5 cellular contexts compared by ENCODE assay signal in genomic region chr1:53283156-53283555, GRCh38. TPM values are rescaled to one million over a fixed set of nuclear protein-coding genes. Genes with fewer than 3 reads are reported as not detected.
DNase-seq lines count a peak whose midpoint lies in the region; FAIRE-seq and TF ChIP-seq lines count a peak whose summit lies in the region.
"Not testable (repeated sequence)": the region's sequence is repeated elsewhere in the genome, so short reads cannot be mapped to it uniquely, and the experiment has no call there.

No MANE protein-coding gene starts in this region.

- H3K27me3 ChIP-seq in A673 (replicated peaks; ENCODE audit: insufficient read depth, low read depth, low read length, poor library complexity); H1 (replicated peaks in 1 of 4; ENCODE audit: control insufficient read depth in 3 of 4, extremely low read depth in 1 of 4, insufficient read depth in 3 of 4, low read length in 3 of 4): not testable (repeated sequence)

- DNase-seq in A673 (ENCODE audit: low spot score) = peak; percentile 10
- DNase-seq in NAMALWA (ENCODE audit: low spot score) = peak; percentile 24
- DNase-seq in NCI-H82 treated with DMSO at 0.1 percent for 48 hours (lab: John Stamatoyannopoulos, UW; ENCODE audit: unreplicated experiment) = peak; percentile 78
- DNase-seq in H1 (ENCODE audit: low read depth in 1 of 2, low spot score in 2 of 2) = not testable (repeated sequence)
- peak; percentile 31 for DNase-seq in retinal pigment epithelial cell (ENCODE audit: low read depth)

- TF ChIP-seq EP300 in H1 (IDR thresholded peaks at IDR 0.05; ENCODE audit: borderline replicate concordance in 1 of 2, low read depth in 2 of 2, low read length in 2 of 2) = not testable (repeated sequence)

- not testable (repeated sequence) for H4K20me1 ChIP-seq in H1 (replicated peaks in 1 of 2; ENCODE audit: control insufficient read depth in 1 of 2, insufficient read depth in 2 of 2, low read length in 2 of 2)

- not testable (repeated sequence) for H2BK120ac ChIP-seq in H1 (replicated peaks; ENCODE audit: low read depth, low read length)

- not testable (repeated sequence) for H3K4me2 ChIP-seq in H1 (ENCODE audit: insufficient read depth in 1 of 2, low read depth in 2 of 2, low read length in 2 of 2)

- not testable (repeated sequence) for H2BK5ac ChIP-seq in H1 (ENCODE audit: low read depth, low read length)

- not testable (repeated sequence) for H3K4ac ChIP-seq in H1 (replicated peaks; ENCODE audit: insufficient read length, low read depth, low read length)

- not testable (repeated sequence) for TF ChIP-seq RAD21 in H1 (IDR thresholded peaks at IDR 0.05 in 1 of 2, conservative IDR thresholded peaks at IDR 0.05 in 1 of 2; ENCODE audit: low read depth in 2 of 2, low read length in 2 of 2)

- POLR2A ChIA-PET in A673 (lab: Charles Lee; ENCODE audit: low non-redundant PET); H1 (lab: Charles Lee; ENCODE audit: partially characterized antibody): not testable (repeated sequence)

- not testable (repeated sequence) for H3K79me1 ChIP-seq in H1 (ENCODE audit: low read depth, low read length)

- not testable (repeated sequence) for H3K9ac ChIP-seq in H1 (replicated peaks in 1 of 4; ENCODE audit: extremely low read depth in 1 of 4, low read depth in 3 of 4, low read length in 3 of 4)

- H3K14ac ChIP-seq in H1 (ENCODE audit: insufficient read length) = not testable (repeated sequence)

- CTCF ChIA-PET in A673 (lab: Charles Lee) = not testable (repeated sequence)
- CTCF ChIA-PET in H1 (lab: Charles Lee; ENCODE audit: partially characterized antibody) = interaction anchor here (1.8 kb wide), 1 partner anchor 8 kb away, joined by 7 read pairs; no protein-coding TSS in a partner anchor

- TF ChIP-seq POLR2A in H1 (IDR thresholded peaks at IDR 0.05; ENCODE audit: control extremely low read depth in 1 of 2, low read depth in 2 of 2, low read length in 2 of 2) = not testable (repeated sequence)

- not testable (repeated sequence) for H3K36me3 ChIP-seq in A673 (ENCODE audit: insufficient read depth, low read length, poor library complexity, severe bottlenecking)
- peaks cover 9 to 68% (median 28%) of the 10 kb centered on the region in 4 experiments; a peak in 7 of 8 replicates for H3K36me3 ChIP-seq in H1 (ENCODE audit: control insufficient read depth in 2 of 4, insufficient read depth in 4 of 4, low read length in 3 of 4)

- not testable (repeated sequence) for BruUV-seq in A673 (replicated peaks; lab: Mats Ljungman, UMichigan)

- H2BK15ac ChIP-seq in H1 (ENCODE audit: low read length) = not testable (repeated sequence)

- not testable (repeated sequence) for H2BK20ac ChIP-seq in H1 (ENCODE audit: low read length)

- H3K18ac ChIP-seq in H1 (ENCODE audit: extremely low read depth, low read length) = not testable (repeated sequence)

- not testable (repeated sequence) for H2AFZ ChIP-seq in H1 (ENCODE audit: low read length)

- H3K23me2 ChIP-seq in H1 (ENCODE audit: low read depth, low read length) = not testable (repeated sequence)

- H4K91ac ChIP-seq in H1 (replicated peaks; ENCODE audit: insufficient read length, low read length) = not testable (repeated sequence)

- H2BK12ac ChIP-seq in H1 (ENCODE audit: low read depth, low read length) = not testable (repeated sequence)

- not testable (repeated sequence) for H3K23ac ChIP-seq in H1 (ENCODE audit: insufficient read length)

- TF ChIP-seq CTCF in A673 (conservative IDR thresholded peaks at IDR 0.05; ENCODE audit: low read depth, low read length); H1 (IDR thresholded peaks at IDR 0.05; ENCODE audit: control extremely low read depth in 1 of 3, insufficient read depth in 1 of 3, low read depth in 1 of 3, low read length in 3 of 3); retinal pigment epithelial cell (conservative IDR thresholded peaks at IDR 0.05; ENCODE audit: low read depth, low read length): not testable (repeated sequence)

- H3K9me3 ChIP-seq in A673 (ENCODE audit: low read depth, low read length, poor library complexity, severe bottlenecking); H1 (ENCODE audit: insufficient read depth in 2 of 2, low read depth in 1 of 2, low read length in 1 of 2): not testable (repeated sequence)

- H3K27ac ChIP-seq in A673 (ENCODE audit: low read depth, low read length, poor library complexity, severe bottlenecking); H1 (ENCODE audit: low read depth, low read length): not testable (repeated sequence)

- not testable (repeated sequence) for H3K56ac ChIP-seq in H1 (replicated peaks; ENCODE audit: insufficient read length, low read depth, low read length)

- H4K8ac ChIP-seq in H1 (ENCODE audit: extremely low read depth, insufficient read depth, low read length) = not testable (repeated sequence)

- not testable (repeated sequence) for H2AK5ac ChIP-seq in H1 (ENCODE audit: low read depth, low read length)

- not testable (repeated sequence) for H3K4me3 ChIP-seq in A673 (ENCODE audit: low read depth, low read length, poor library complexity, severe bottlenecking); H1 (ENCODE audit: extremely low read depth in 1 of 4, insufficient read depth in 2 of 4, low read depth in 3 of 4, low read length in 4 of 4); retinal pigment epithelial cell (ENCODE audit: low read length)

- WGBS in H1 (ENCODE audit: extremely low coverage in 1 of 2, insufficient coverage in 1 of 2, insufficient read length in 1 of 2, insufficient replicate concordance in 2 of 2, low coverage in 1 of 2, low lambda C conversion rate in 2 of 2, missing lambda C conversion rate in 1 of 2), 2 experiments = 91% methylated on average over 12 of the region's 12 CpGs; no CpG with 5 or more reads in 1 of the 2 experiments

- not testable (repeated sequence) for FAIRE-seq in H1 (lab: Jason Lieb, UNC)

- intact Hi-C loops in A673 (cut with micrococcal nuclease; ENCODE audit: unreplicated experiment) = not testable (repeated sequence)

- H4K5ac ChIP-seq in H1 (ENCODE audit: insufficient read length, low read depth, low read length) = not testable (repeated sequence)

- not testable (repeated sequence) for H3K4me1 ChIP-seq in A673 (ENCODE audit: insufficient read depth, low read length, poor library complexity, severe bottlenecking); H1 (replicated peaks in 1 of 4; ENCODE audit: control insufficient read depth in 3 of 4, insufficient read depth in 4 of 4, low read length in 3 of 4)

- H3K79me2 ChIP-seq in H1 (ENCODE audit: control insufficient read depth in 1 of 2, insufficient read depth in 2 of 2, low read length in 2 of 2) = not testable (repeated sequence)

TF ChIP-seq in H1, 55 proteins besides CTCF, POLR2A, EP300 and RAD21:
- peak; percentile 20 for TF ChIP-seq SIRT6 (IDR thresholded peaks at IDR 0.05; ENCODE audit: low read length)

RNA-seq across cellular contexts. Expression of gene LRP8, which starts 44.7 kb away (rescaled TPM):
- 24.6 and 24.7 TPM in 2 replicates for total RNA-seq in A673 (2021)
- 66.4 and 68.1 TPM in 2 replicates for total RNA-seq in H1 (2021; fragmentation: NEBNext Ultra II Directional; extraction: Animal tissue kit (Norgen Biotek cat#: 25700))
- 63.2 and 74.6 TPM in 2 replicates for polyA plus RNA-seq in H1 (2011; rRNA removed)
- 70.8 TPM for polyA plus RNA-seq in H1 (2011; cell fraction: cytosol; rRNA removed)
- polyA plus RNA-seq in H1 (2011; cell fraction: nucleus; rRNA removed) = 254 TPM
- 37.5 to 52.4 TPM (median 44.7 TPM) in 4 replicates for polyA plus RNA-seq in H1 (2012, experiment 1 of 2)
- polyA plus RNA-seq in H1 (2012, experiment 2 of 2) = 7.8 TPM
- 62.6 TPM for polyA plus RNA-seq in H1 (2013, experiment 1 of 2)
- polyA plus RNA-seq in H1 (2013, experiment 2 of 2) = 67.6 TPM
- polyA minus RNA-seq in H1 (2011; rRNA and poly(A)+ RNA removed) = 214 and 223 TPM in 2 replicates
- polyA minus RNA-seq in H1 (2011; cell fraction: cytosol; rRNA and poly(A)+ RNA removed) = 69.7 TPM
- polyA minus RNA-seq in H1 (2011; cell fraction: nucleus; rRNA and poly(A)+ RNA removed) = 139 TPM

RNA-seq across cellular contexts. Expression of gene MAGOH, which starts 44.8 kb away (rescaled TPM):
- total RNA-seq in A673 (2021) = 75.1 and 76.3 TPM in 2 replicates
- total RNA-seq in H1 (2021; fragmentation: NEBNext Ultra II Directional; extraction: Animal tissue kit (Norgen Biotek cat#: 25700)) = 74.3 and 74.5 TPM in 2 replicates
- 18.5 and 46.9 TPM in 2 replicates for polyA plus RNA-seq in H1 (2011; rRNA removed)
- 82.8 TPM for polyA plus RNA-seq in H1 (2011; cell fraction: cytosol; rRNA removed)
- 4.7 TPM for polyA plus RNA-seq in H1 (2011; cell fraction: nucleus; rRNA removed)
- polyA plus RNA-seq in H1 (2012, experiment 1 of 2) = 106 to 184 TPM (median 121 TPM) in 4 replicates
- 50.6 TPM for polyA plus RNA-seq in H1 (2012, experiment 2 of 2)
- 103 TPM for polyA plus RNA-seq in H1 (2013, experiment 1 of 2)
- 107 TPM for polyA plus RNA-seq in H1 (2013, experiment 2 of 2)
- polyA minus RNA-seq in H1 (2011; rRNA and poly(A)+ RNA removed) = 11.2 and 14.2 TPM in 2 replicates
- polyA minus RNA-seq in H1 (2011; cell fraction: cytosol; rRNA and poly(A)+ RNA removed) = 27.8 TPM
- 24.8 TPM for polyA minus RNA-seq in H1 (2011; cell fraction: nucleus; rRNA and poly(A)+ RNA removed)
